11 cellular contexts compared by ENCODE assay signal in the genomic region with DNA sequence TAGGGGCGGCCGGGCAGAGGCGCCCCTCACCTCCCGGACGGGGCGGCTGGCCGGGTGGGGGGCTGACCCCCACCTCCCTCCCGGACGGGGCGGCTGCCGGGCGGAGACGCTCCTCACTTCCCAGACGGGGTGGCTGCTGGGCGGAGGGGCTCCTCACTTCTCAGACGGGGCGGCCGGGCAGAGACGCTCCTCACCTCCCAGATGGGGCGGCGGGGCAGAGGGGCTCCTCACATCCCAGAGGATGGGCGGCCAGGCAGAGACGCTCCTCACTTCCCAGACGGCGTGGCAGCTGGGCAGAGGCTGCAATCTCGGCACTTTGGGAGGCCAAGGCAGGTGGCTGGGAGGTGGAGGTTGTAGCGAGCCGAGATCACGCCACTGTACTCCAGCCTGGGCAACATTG. TPM values are rescaled to one million over a fixed set of nuclear protein-coding genes. Genes with fewer than 3 reads are reported as not detected.
"Had no signal": no experiment of that assay in that cellular context is flagged by ENCODE, and none has a peak within 500 bp of the region (broad histone marks: within the 10 kb centered on the region; RNA-seq: fewer than 3 reads in every experiment).

No MANE protein-coding gene starts in this region.

RNA-seq across cellular contexts. Expression of a gene that starts 42.4 kb away (rescaled TPM):
- total RNA-seq: activated naive CD4-positive, alpha-beta T cell treated with anti-CD3 and anti-CD28 coated beads for 36 hours; activated naive CD4-positive, alpha-beta T cell treated with anti-CD3 and anti-CD28 coated beads, Interleukin-2, amount 50 U/mL, for 72 hours; activated naive CD8-positive, alpha-beta T cell treated with anti-CD3 and anti-CD28 coated beads for 36 hours; activated naive CD8-positive, alpha-beta T cell treated with anti-CD3 and anti-CD28 coated beads, Interleukin-2, amount 10 ng/mL, durations not matched to agents 7 days and 5 days; activated T-cell treated with anti-CD3 and anti-CD28 coated beads, Interleukin-2, amount 50 U/mL, for 4 hours; activated T-helper 1 cell treated with anti-CD3 and anti-CD28 coated beads, Interleukin-12 subunit alpha, Interleukin-12 subunit beta, Interleukin-2, Interleukin-4 antibody, amounts not matched to agents 30 ng/mL and 10 ng/mL and 1 ng/mL, durations not matched to agents 14 hours and 24 hours and 36 hours; activated T-helper 17 cell treated with anti-CD3 and anti-CD28 coated beads, Interleukin-2, amount 50 U/mL, for 72 hours; activated T-helper 2 cell treated with anti-CD3 and anti-CD28 coated beads, Interferon-gamma antibody, Interleukin-2, Interleukin-4, amounts not matched to agents 10 μg/mL and 5 μg/mL and 100 μg/mL, durations not matched to agents 14 hours and 24 hours and 36 hours; astrocyte; bronchial epithelial cell; cardiac muscle cell had no signal
